In genomic region chr20:54128175-54128574, GRCh38 we compare ENCODE assay signal across 13 cellular contexts. TPM values are rescaled to one million over a fixed set of nuclear protein-coding genes. Genes with fewer than 3 reads are reported as not detected.
"Had no signal": no experiment of that assay in that cellular context is flagged by ENCODE, and none has a peak within 500 bp of the region (broad histone marks: within the 10 kb centered on the region; RNA-seq: fewer than 3 reads in every experiment).

No MANE protein-coding gene starts in this region.

- H3K4me1 Mint-ChIP-seq: activated naive CD4-positive, alpha-beta T cell treated with anti-CD3 and anti-CD28 coated beads, Interleukin-2, amount 50 U/mL, for 24 hours had no signal

- H3K36me3 Mint-ChIP-seq: activated naive CD4-positive, alpha-beta T cell treated with anti-CD3 and anti-CD28 coated beads, Interleukin-2, amount 50 U/mL, for 24 hours; brain had no signal

- ATAC-seq: heart left ventricle had no signal

- H3K4me3 ChIP-seq: esophagus squamous epithelium, heart left ventricle had no signal

- H3K36me3 ChIP-seq: esophagus squamous epithelium, heart left ventricle had no signal

- H3K27ac ChIP-seq: esophagus squamous epithelium, heart left ventricle had no signal

- H3K27me3 ChIP-seq: esophagus squamous epithelium had no signal

- DNase-seq: activated effector memory CD4-positive, alpha-beta T cell treated with Interleukin-2 at 50 U/mL for 16 hours; amniotic stem cell; esophagus squamous epithelium; foreskin melanocyte; heart left ventricle; stimulated activated CD4-positive, alpha-beta T cell treated with anti-CD3 and anti-CD28 coated beads, Interleukin-2, amount 100 ng/mL, for 48 hours; stimulated activated naive CD4-positive, alpha-beta T cell treated with Interleukin-2 at 50 U/mL for 16 hours; T-helper 2 cell had no signal

- H3K4me3 Mint-ChIP-seq: activated naive CD4-positive, alpha-beta T cell treated with anti-CD3 and anti-CD28 coated beads, Interleukin-2, amount 50 U/mL, for 24 hours; brain had no signal

- H3K9me3 ChIP-seq: esophagus squamous epithelium had no signal

RNA-seq across cellular contexts. Expression of gene CYP24A1, which starts 45.6 kb away (rescaled TPM):
- total RNA-seq: dermis microvascular lymphatic vessel endothelial cell, heart left ventricle, osteoblast, temporal lobe had no signal

RNA-seq across cellular contexts. Expression of gene BCAS1, which starts 57.8 kb away (rescaled TPM):
- total RNA-seq: dermis microvascular lymphatic vessel endothelial cell, heart left ventricle, osteoblast had no signal
